ENCODE assay signal across 8 cellular contexts in genomic region chr15:89912674-89913396, GRCh38. TPM values are rescaled to one million over a fixed set of nuclear protein-coding genes. Genes with fewer than 3 reads are reported as not detected.
DNase-seq lines count a peak whose midpoint lies in the region; ATAC-seq and TF ChIP-seq lines count a peak whose summit lies in the region.

Gene ARPIN (minus strand): TSS chr15:89912952. CDS start chr15:89912835, 117 bp downstream.

- CTCF ChIA-PET in HCT116 (lab: Charles Lee) = interaction anchor here (1.3 to 2.6 kb wide), 2 partner anchors 14 to 38 kb away, joined by 3 to 12 read pairs; no protein-coding TSS in a partner anchor
- CTCF ChIA-PET in activated CD8-positive, alpha-beta T cell treated with anti-CD3 and anti-CD28 coated beads for 36 hours (lab: Charles Lee) = interaction anchor here (1.6 to 2.0 kb wide), 2 partner anchors 19 to 159 kb away, joined by 3 to 4 read pairs; partner anchors contain the start of gene AP3S2
- CTCF ChIA-PET in naive thymus-derived CD4-positive, alpha-beta T cell (lab: Charles Lee) = no interaction called here

- peak within 1 kb of the TSS; percentile 82 for H3K9ac ChIP-seq in HCT116 (ENCODE audit: low read length)

- peaks cover 34% of the 10 kb centered on the region for H3K27me3 Mint-ChIP-seq in activated CD8-positive, alpha-beta T cell treated with anti-CD3 and anti-CD28 coated beads for 36 hours
- H3K27me3 Mint-ChIP-seq in naive thymus-derived CD4-positive, alpha-beta T cell = peaks cover 36 to 54% (median 39%) of the 10 kb centered on the region in 5 donors

- peaks cover 14% of the 10 kb centered on the region for H3K4me1 ChIP-seq in ACC112 (ENCODE audit: control insufficient read depth, insufficient read depth, low read length, unreplicated experiment)
- H3K4me1 ChIP-seq in HCT116 (ENCODE audit: control insufficient read depth in 1 of 2, insufficient read depth in 2 of 2, low read length in 2 of 2) = peaks cover 26 to 50% of the 10 kb centered on the region in 2 experiments
- peaks cover 0 to 5% of the 10 kb centered on the region in 2 donors for H3K4me1 ChIP-seq in naive thymus-derived CD4-positive, alpha-beta T cell (ENCODE audit: control insufficient read depth in 2 of 2, insufficient read depth in 2 of 2, low read length in 2 of 2)

- H3K36me3 ChIP-seq in ACC112 (ENCODE audit: insufficient read depth, low read length) (no peaks in the 10 kb centered on the region), HCT116 (ENCODE audit: control insufficient read depth in 1 of 2, insufficient read depth in 2 of 2, low read length in 2 of 2) (no peaks in the 10 kb centered on the region)
- H3K36me3 ChIP-seq in naive thymus-derived CD4-positive, alpha-beta T cell (ENCODE audit: control insufficient read depth in 2 of 3, insufficient read depth in 3 of 3, low read length in 3 of 3) = no peaks in the 10 kb centered on the region

- no peak for DNase-seq in HCT116 (ENCODE audit: low read depth, low spot score)
- DNase-seq in activated CD8-positive, alpha-beta T cell treated with anti-CD3 and anti-CD28 coated beads for 36 hours = peak; percentile 26
- peak; percentile 27 to 77 for DNase-seq in foreskin fibroblast
- DNase-seq in naive thymus-derived CD4-positive, alpha-beta T cell = peak in 2 of 9 donors; percentile 10 to 19
- no peak for DNase-seq in germinal center (ENCODE audit: low spot score)
- DNase-seq in NCI-H1105 treated with DMSO at 0.1 percent for 48 hours (lab: John Stamatoyannopoulos, UW) = no peak
- DNase-seq in effector CD8-positive, alpha-beta T cell (lab: John Stamatoyannopoulos, UW) = no peak

- TF ChIP-seq CTCF in HCT116 (IDR thresholded peaks at IDR 0.05 in 2 of 3, conservative IDR thresholded peaks at IDR 0.05 in 1 of 3; ENCODE audit: borderline replicate concordance in 1 of 3, insufficient read depth in 1 of 3, low read depth in 2 of 3, low read length in 2 of 3) (no peak), foreskin fibroblast (IDR thresholded peaks at IDR 0.05; ENCODE audit: low read depth, low read length) (no peak)
- no peak for TF ChIP-seq CTCF in activated CD8-positive, alpha-beta T cell treated with anti-CD3 and anti-CD28 coated beads for 36 hours (IDR thresholded peaks at IDR 0.05)

- no peaks in the 10 kb centered on the region for H4K20me1 ChIP-seq in HCT116 (ENCODE audit: insufficient read depth)

- no peak within 1 kb of the TSS for H3K27ac Mint-ChIP-seq in activated CD8-positive, alpha-beta T cell treated with anti-CD3 and anti-CD28 coated beads for 36 hours
- H3K27ac Mint-ChIP-seq in naive thymus-derived CD4-positive, alpha-beta T cell = no peak within 1 kb of the TSS

- RAD21 ChIA-PET in HCT116 (lab: Charles Lee; ENCODE audit: low non-redundant PET in 1 of 2, low total read pairs in 2 of 2, uncharacterized antibody in 2 of 2, unreplicated experiment in 2 of 2) = no interaction called here

- no peaks in the 10 kb centered on the region for H3K9me3 ChIP-seq in HCT116 (ENCODE audit: control insufficient read depth in 1 of 2, insufficient read depth in 1 of 2, low read depth in 1 of 2, low read length in 2 of 2)
- H3K9me3 ChIP-seq in naive thymus-derived CD4-positive, alpha-beta T cell (ENCODE audit: control insufficient read depth in 2 of 3, low read length in 3 of 3) = no peaks in the 10 kb centered on the region

- H3K27ac ChIP-seq in ACC112 (ENCODE audit: low read depth, low read length) (no peak within 1 kb of the TSS), HCT116 (ENCODE audit: low read depth, low read length) (peak within 1 kb of the TSS; percentile 74)
- no peak within 1 kb of the TSS for H3K27ac ChIP-seq in naive thymus-derived CD4-positive, alpha-beta T cell (ENCODE audit: low read depth, low read length)

- no peaks in the 10 kb centered on the region for H3K9me2 ChIP-seq in HCT116 (ENCODE audit: insufficient read depth)

- TF ChIP-seq POLR2A in HCT116 (IDR thresholded peaks at IDR 0.05; ENCODE audit: borderline replicate concordance, extremely low read depth, insufficient read depth, insufficient read length) = no peak

- peak within 1 kb of the TSS; percentile 24 for H3K4me3 Mint-ChIP-seq in activated CD8-positive, alpha-beta T cell treated with anti-CD3 and anti-CD28 coated beads for 36 hours
- H3K4me3 Mint-ChIP-seq in naive thymus-derived CD4-positive, alpha-beta T cell = peak within 1 kb of the TSS in 8 of 10 donors; percentile 27 to 63 (median 45)

- H3K9me3 Mint-ChIP-seq in activated CD8-positive, alpha-beta T cell treated with anti-CD3 and anti-CD28 coated beads for 36 hours = no peaks in the 10 kb centered on the region
- no peaks in the 10 kb centered on the region for H3K9me3 Mint-ChIP-seq in naive thymus-derived CD4-positive, alpha-beta T cell

- POLR2A ChIA-PET in HCT116 (lab: Charles Lee) = interaction anchor here (1.0 to 1.5 kb wide), 3 partner anchors 19 to 85 kb away, joined by 3 to 4 read pairs (median 3); partner anchors contain the start of gene AP3S2
- POLR2A ChIA-PET in activated CD8-positive, alpha-beta T cell treated with anti-CD3 and anti-CD28 coated beads for 36 hours (lab: Charles Lee) = interaction anchor here (0.6 to 1.5 kb wide), 2 partner anchors 17 to 19 kb away, joined by 3 to 5 read pairs; partner anchors contain the start of gene AP3S2
- POLR2A ChIA-PET in naive thymus-derived CD4-positive, alpha-beta T cell (lab: Charles Lee) = interaction anchor here (1.0 kb wide), 1 partner anchor 8 kb away, joined by 3 read pairs; no protein-coding TSS in a partner anchor

- no peaks in the 10 kb centered on the region for H3K27me3 ChIP-seq in ACC112 (ENCODE audit: insufficient read depth, low read length)
- no peaks in the 10 kb centered on the region for H3K27me3 ChIP-seq in HCT116 (ENCODE audit: insufficient read depth, low read length)
- peaks cover 4 to 5% of the 10 kb centered on the region in 2 donors for H3K27me3 ChIP-seq in naive thymus-derived CD4-positive, alpha-beta T cell (ENCODE audit: control insufficient read depth in 2 of 2, insufficient read depth in 2 of 2, low read length in 2 of 2)

- peak within 1 kb of the TSS; percentile 90 for H3K4me3 ChIP-seq in ACC112 (ENCODE audit: low read depth, low read length)
- peak within 1 kb of the TSS; percentile 63 to 77 for H3K4me3 ChIP-seq in HCT116 (replicated peaks in 1 of 2; ENCODE audit: low read depth in 1 of 2, low read length in 2 of 2)
- H3K4me3 ChIP-seq in foreskin fibroblast (ENCODE audit: low read depth in 1 of 2, low read length in 2 of 2) = peak within 1 kb of the TSS; percentile 70 to 73
- H3K4me3 ChIP-seq in naive thymus-derived CD4-positive, alpha-beta T cell (ENCODE audit: low read length) = no peak within 1 kb of the TSS

- peak; percentile 69 for ATAC-seq in HCT116
- peak; percentile 32 for ATAC-seq in activated CD8-positive, alpha-beta T cell treated with anti-CD3 and anti-CD28 coated beads for 36 hours
- peak; percentile 48 for ATAC-seq in naive thymus-derived CD4-positive, alpha-beta T cell

- no peak for TF ChIP-seq RAD21 in HCT116 (IDR thresholded peaks at IDR 0.05; ENCODE audit: low read depth)

- peak within 1 kb of the TSS; percentile 95 for H3K4me2 ChIP-seq in HCT116 (ENCODE audit: low read length)

- intact Hi-C loops in HCT116 (cut with micrococcal nuclease) = loop anchor here (5.0 kb wide), 2 partner anchors 59 to 174 kb away; no protein-coding TSS in a partner anchor
- intact Hi-C loops in activated CD8-positive, alpha-beta T cell treated with anti-CD3 and anti-CD28 coated beads for 36 hours (cut with micrococcal nuclease) = no loop called here
- intact Hi-C loops in naive thymus-derived CD4-positive, alpha-beta T cell (cut with micrococcal nuclease) = no loop called here

- peaks cover 4% of the 10 kb centered on the region for H3K4me1 Mint-ChIP-seq in activated CD8-positive, alpha-beta T cell treated with anti-CD3 and anti-CD28 coated beads for 36 hours (ENCODE audit: low read depth)
- H3K4me1 Mint-ChIP-seq in naive thymus-derived CD4-positive, alpha-beta T cell = peaks cover 0 to 9% (median 0%) of the 10 kb centered on the region in 7 donors

- no TSS peak for BruUV-seq in HCT116 (replicated peaks; lab: Mats Ljungman, UMichigan)

- H3K79me2 ChIP-seq in ACC112 (ENCODE audit: control insufficient read depth, insufficient read depth, low read length, unreplicated experiment) (no peaks in the 10 kb centered on the region), HCT116 (ENCODE audit: insufficient read depth, low read length) (no peaks in the 10 kb centered on the region)

- peak within 1 kb of the TSS; percentile 86 for H2AFZ ChIP-seq in ACC112 (ENCODE audit: low read length, unreplicated experiment)
- peak within 1 kb of the TSS; percentile 97 for H2AFZ ChIP-seq in HCT116 (ENCODE audit: low read depth, low read length, poor library complexity, severe bottlenecking)

- no peaks in the 10 kb centered on the region for H3K36me3 Mint-ChIP-seq in activated CD8-positive, alpha-beta T cell treated with anti-CD3 and anti-CD28 coated beads for 36 hours (ENCODE audit: low read depth)
- H3K36me3 Mint-ChIP-seq in naive thymus-derived CD4-positive, alpha-beta T cell = no peaks in the 10 kb centered on the region

TF ChIP-seq in HCT116, 20 proteins besides CTCF, POLR2A, EP300 and RAD21 (continues in another document):
- no peak for TF ChIP-seq ZNF274 (IDR thresholded peaks at IDR 0.05; ENCODE audit: low read depth, low read length)
- TF ChIP-seq JUND (IDR thresholded peaks at IDR 0.05) = no peak
- TF ChIP-seq MAX (IDR thresholded peaks at IDR 0.05) = peak; percentile 62; the same call in 1 of the 2 replicates
- no peak for TF ChIP-seq EZH2phosphoT487 (IDR thresholded peaks at IDR 0.05; ENCODE audit: borderline replicate concordance)
- no peak for TF ChIP-seq TCF7L2 (IDR thresholded peaks at IDR 0.05; ENCODE audit: borderline replicate concordance, extremely low read depth, insufficient read depth, insufficient read length)

RNA-seq across cellular contexts. Expression of gene ARPIN, which starts in this region (rescaled TPM):
- 8.8 TPM for total RNA-seq in HCT116 (2021; ENCODE audit: unreplicated experiment)
- 5.4 and 6.1 TPM in 2 replicates for polyA plus RNA-seq in HCT116 (2012)
- total RNA-seq in activated CD8-positive, alpha-beta T cell treated with anti-CD3 and anti-CD28 coated beads for 36 hours = not detected
- total RNA-seq in naive thymus-derived CD4-positive, alpha-beta T cell = 1 to 10 TPM in 1 of 5 experiments, under 1 TPM in 3, not detected in 1; 0.08 to 1.1 (median 0.31) TPM
- not detected for polyA plus RNA-seq in naive thymus-derived CD4-positive, alpha-beta T cell

Comparison
In these comparisons a context has a peak if more than half of its experiments do, and no peak if none do; other contexts are left out.
1. Peak in DNase-seq and ATAC-seq in activated CD8-positive, alpha-beta T cell treated with anti-CD3 and anti-CD28 coated beads for 36 hours; RNA of the gene not detected or under 1 TPM.
2. DNase-seq: peak in foreskin fibroblast (2 of 2); none in HCT116 (single experiment), germinal center (single experiment), NCI-H1105 treated with DMSO at 0.1 percent for 48 hours (single experiment) and effector CD8-positive, alpha-beta T cell (single experiment).
3. Peak in every context shown above with its lines, with median percentiles within 50 percentile points of each other: ATAC-seq.